ENCODE assay signal across 8 cellular contexts in genomic region chr4:67699603-67700002, GRCh38. TPM values are rescaled to one million over a fixed set of nuclear protein-coding genes. Genes with fewer than 3 reads are reported as not detected.
DNase-seq lines count a peak whose midpoint lies in the region; ATAC-seq, FAIRE-seq and TF ChIP-seq lines count a peak whose summit lies in the region.

No MANE protein-coding gene starts in this region.

- no peaks in the 10 kb centered on the region for H3K27me3 Mint-ChIP-seq in HFFc6 (ENCODE audit: insufficient read depth)
- no peaks in the 10 kb centered on the region for H3K27me3 Mint-ChIP-seq in activated naive CD8-positive, alpha-beta T cell treated with anti-CD3 and anti-CD28 coated beads, Interleukin-2, amount 10 ng/mL, durations not matched to agents 7 days and 5 days

- H3K4me1 ChIP-seq in lower lobe of right lung (peaks cover 14% of the 10 kb centered on the region), pancreas (peaks cover 0 to 17% (median 15%) of the 10 kb centered on the region in 3 donors)

- FAIRE-seq in pancreas (lab: Jason Lieb, UNC), result no peak

- H3K27ac ChIP-seq in lower lobe of right lung (peak overlapping the region; percentile 93), pancreas (no peak overlapping the region)

- peak overlapping the region; percentile 61 for H3K4me3 ChIP-seq in AG09309 (ENCODE audit: control insufficient read depth, low read depth, low read length)
- H3K4me3 ChIP-seq in lower lobe of right lung, result peak overlapping the region; percentile 87
- H3K4me3 ChIP-seq in pancreas, result peak overlapping the region in 1 of 4 donors; percentile 69

- peak overlapping the region; percentile 95 for H3K27ac Mint-ChIP-seq in HFFc6
- peak overlapping the region; percentile 98 for H3K27ac Mint-ChIP-seq in activated naive CD8-positive, alpha-beta T cell treated with anti-CD3 and anti-CD28 coated beads, Interleukin-2, amount 10 ng/mL, durations not matched to agents 7 days and 5 days

- TF ChIP-seq CTCF in AG09309 (IDR thresholded peaks at IDR 0.05; ENCODE audit: control insufficient read depth, insufficient read depth, low read depth, low read length, missing control alignments), result no peak
- TF ChIP-seq CTCF in HFFc6 (IDR thresholded peaks at IDR 0.05), result no peak
- no peak for TF ChIP-seq CTCF in lower lobe of right lung (IDR thresholded peaks at IDR 0.05)
- no peak for TF ChIP-seq CTCF in pancreas (IDR thresholded peaks at IDR 0.05)

- peak overlapping the region; percentile 95 for H3K4me3 Mint-ChIP-seq in HFFc6
- peak overlapping the region; percentile 98 for H3K4me3 Mint-ChIP-seq in activated naive CD8-positive, alpha-beta T cell treated with anti-CD3 and anti-CD28 coated beads, Interleukin-2, amount 10 ng/mL, durations not matched to agents 7 days and 5 days

- 84 to 93% methylated on average over 18 of the region's 18 CpGs for WGBS in pancreas, 2 donors

- H3K36me3 ChIP-seq in lower lobe of right lung (no peaks in the 10 kb centered on the region), pancreas (no peaks in the 10 kb centered on the region)

- DNase-seq in AG09309 (ENCODE audit: low read depth), result no peak
- DNase-seq in HFFc6, result no peak
- no peak for DNase-seq in activated naive CD8-positive, alpha-beta T cell treated with anti-CD3 and anti-CD28 coated beads, Interleukin-2, amount 10 ng/mL, durations not matched to agents 7 days and 5 days
- DNase-seq in lower lobe of right lung, result no peak
- no peak for DNase-seq in HPDE6-E6E7 (ENCODE audit: extremely low spot score)
- DNase-seq in NCI-H1694 (lab: John Stamatoyannopoulos, UW), result no peak
- DNase-seq in pancreas, result no peak
- no peak for DNase-seq in stimulated activated naive CD4-positive, alpha-beta T cell (lab: John Stamatoyannopoulos, UW)

- H3K9me3 ChIP-seq in lower lobe of right lung, result no peaks in the 10 kb centered on the region
- no peaks in the 10 kb centered on the region for H3K9me3 ChIP-seq in pancreas

- peaks cover 59% of the 10 kb centered on the region for H3K4me1 Mint-ChIP-seq in HFFc6 (ENCODE audit: low read depth)
- peaks cover 43% of the 10 kb centered on the region for H3K4me1 Mint-ChIP-seq in activated naive CD8-positive, alpha-beta T cell treated with anti-CD3 and anti-CD28 coated beads, Interleukin-2, amount 10 ng/mL, durations not matched to agents 7 days and 5 days

- POLR2A ChIA-PET in activated naive CD8-positive, alpha-beta T cell treated with anti-CD3 and anti-CD28 coated beads, Interleukin-2, amount 10 ng/mL, durations not matched to agents 7 days and 5 days (lab: Charles Lee), result interaction anchor here (1.6 to 2.5 kb wide), 2 partner anchors 13 to 154 kb away, joined by 4 to 14 read pairs; partner anchors contain the start of gene CENPC

- H3K36me3 Mint-ChIP-seq in HFFc6 (ENCODE audit: low read depth), result peaks cover 41% of the 10 kb centered on the region
- H3K36me3 Mint-ChIP-seq in activated naive CD8-positive, alpha-beta T cell treated with anti-CD3 and anti-CD28 coated beads, Interleukin-2, amount 10 ng/mL, durations not matched to agents 7 days and 5 days, result peaks cover 30% of the 10 kb centered on the region

- intact Hi-C loops in lower lobe of right lung (cut with DNase I) (no loop called here), pancreas (cut with DNase I) (no loop called here)

- no peak for ATAC-seq in activated naive CD8-positive, alpha-beta T cell treated with anti-CD3 and anti-CD28 coated beads, Interleukin-2, amount 10 ng/mL, durations not matched to agents 7 days and 5 days (ENCODE audit: low read depth)
- ATAC-seq in lower lobe of right lung (no peak), pancreas (no peak)

- no peaks in the 10 kb centered on the region for H3K9me3 Mint-ChIP-seq in HFFc6
- H3K9me3 Mint-ChIP-seq in activated naive CD8-positive, alpha-beta T cell treated with anti-CD3 and anti-CD28 coated beads, Interleukin-2, amount 10 ng/mL, durations not matched to agents 7 days and 5 days, result peaks cover 5% of the 10 kb centered on the region

- H3K27me3 ChIP-seq in lower lobe of right lung (ENCODE audit: low read depth) (no peaks in the 10 kb centered on the region), pancreas (no peaks in the 10 kb centered on the region)

RNA-seq across cellular contexts. Expression of gene UBA6, which starts 1.4 kb away (rescaled TPM):
- total RNA-seq in HFFc6 (2021; fragmentation: NEBNext Ultra II Directional; extraction: Animal tissue kit (Norgen Biotek cat#: 25700)), result 100 to 1,000 TPM in 2 of 6 experiments, 10 to 100 TPM in 4; 84.7 to 137 (median 94.7) TPM
- total RNA-seq in activated naive CD8-positive, alpha-beta T cell treated with anti-CD3 and anti-CD28 coated beads, Interleukin-2, amount 10 ng/mL, durations not matched to agents 7 days and 5 days, result 10 to 100 TPM; 64.8 to 65.2 TPM
- total RNA-seq in lower lobe of right lung, result 54.4 TPM
- 10 to 100 TPM; 11.0 to 26.5 (median 16.3) TPM for total RNA-seq in pancreas
- polyA plus RNA-seq in pancreas, result 1 to 10 TPM; 4.1 to 5.3 TPM

RNA-seq across cellular contexts. Expression of gene GNRHR, which starts 54.6 kb away (rescaled TPM):
- not detected for total RNA-seq in HFFc6 (2021; fragmentation: NEBNext Ultra II Directional; extraction: Animal tissue kit (Norgen Biotek cat#: 25700))
- not detected for total RNA-seq in activated naive CD8-positive, alpha-beta T cell treated with anti-CD3 and anti-CD28 coated beads, Interleukin-2, amount 10 ng/mL, durations not matched to agents 7 days and 5 days
- total RNA-seq in lower lobe of right lung (not detected), pancreas (not detected)
- not detected for polyA plus RNA-seq in pancreas
